In genomic region chr15:29461877-29462276, GRCh38 we compare ENCODE assay signal across 27 cellular contexts.
A peak's percentile ranks its signal among the peaks of the same experiment; 100 is the strongest.
DNase-seq lines count a peak whose midpoint lies in the region; ATAC-seq, FAIRE-seq and TF ChIP-seq lines count a peak whose summit lies in the region.
"Had no signal": no experiment of that assay in that cellular context is flagged by ENCODE, and none has a peak within 500 bp of the region (broad histone marks: within the 10 kb centered on the region; RNA-seq: fewer than 3 reads in every experiment).

No MANE protein-coding gene starts in this region.

- H4K20me1 ChIP-seq in PC-3 (ENCODE audit: low read length) (no peaks in the 10 kb centered on the region), HepG2 (ENCODE audit: insufficient read depth, low read length) (no peaks in the 10 kb centered on the region)
- H4K20me1 ChIP-seq: BLaER1 had no signal

- no peak overlapping the region for H3K27ac Mint-ChIP-seq in activated T-helper 17 cell treated with anti-CD3 and anti-CD28 coated beads, Interleukin-2, amount 50 U/mL, for 72 hours
- no peak overlapping the region for H3K27ac Mint-ChIP-seq in T-cell
- H3K27ac Mint-ChIP-seq: CD14-positive monocyte; CD4-positive, alpha-beta memory T cell; CD4-positive, CD25-positive, alpha-beta regulatory T cell; CD8-positive, alpha-beta memory T cell had no signal

- no peaks in the 10 kb centered on the region for H3K4me1 Mint-ChIP-seq in activated T-helper 17 cell treated with anti-CD3 and anti-CD28 coated beads, Interleukin-2, amount 50 U/mL, for 72 hours
- H3K4me1 Mint-ChIP-seq in T-cell = no peaks in the 10 kb centered on the region
- H3K4me1 Mint-ChIP-seq: CD14-positive monocyte; CD4-positive, alpha-beta memory T cell; CD4-positive, CD25-positive, alpha-beta regulatory T cell; CD8-positive, alpha-beta memory T cell had no signal

- H3K4me3 ChIP-seq in PC-3 (ENCODE audit: low read length) (no peak overlapping the region), lower lobe of right lung (no peak overlapping the region), HepG2 (replicated peaks in 1 of 3; ENCODE audit: insufficient read depth in 1 of 3, low read depth in 2 of 3, low read length in 3 of 3) (no peak overlapping the region)
- H3K4me3 ChIP-seq: BLaER1, GM12878 had no signal

- TF ChIP-seq EP300 in HepG2 (IDR thresholded peaks at IDR 0.05; ENCODE audit: low read depth in 2 of 2, low read length in 2 of 2) = no peak
- no peak for TF ChIP-seq EP300 in HepG2 (CRISPR knock-in tag; IDR thresholded peaks at IDR 0.05; ENCODE audit: borderline replicate concordance)

- TF ChIP-seq CTCF in PC-3 (conservative IDR thresholded peaks at IDR 0.05; ENCODE audit: low read depth, low read length) (no peak), lower lobe of right lung (IDR thresholded peaks at IDR 0.05) (no peak), HepG2 (CRISPR knock-in tag; IDR thresholded peaks at IDR 0.05) (no peak)

- H3K79me2 ChIP-seq in PC-3 (ENCODE audit: low read length) = no peaks in the 10 kb centered on the region
- H3K79me2 ChIP-seq in HepG2 (ENCODE audit: insufficient read depth, low read length) = no peaks in the 10 kb centered on the region

- no peaks in the 10 kb centered on the region for H3K4me1 ChIP-seq in PC-3 (ENCODE audit: insufficient read depth, low read length)
- H3K4me1 ChIP-seq in lower lobe of right lung = no peaks in the 10 kb centered on the region
- H3K4me1 ChIP-seq in HepG2 (ENCODE audit: insufficient read depth, low read length) = no peaks in the 10 kb centered on the region
- H3K4me1 ChIP-seq: BE2C had no signal

- CTCF ChIA-PET in PC-3 (lab: Charles Lee) (no interaction called here), HepG2 (lab: Yijun Ruan, JAX; ENCODE audit: low intra/inter-chr PET ratio, low total read pairs) (no interaction called here), T-cell (lab: Charles Lee) (no interaction called here)

- in situ Hi-C loops in HepG2 (cut with HindIII; ENCODE audit: extremely low pct_ligation_motif_present, low pct_unique_long_range_greater_than_20kb) = no loop called here

- H3K9ac ChIP-seq in PC-3 (ENCODE audit: low read length) (no peak overlapping the region), HepG2 (ENCODE audit: insufficient read depth, low read depth, low read length) (no peak overlapping the region)
- H3K9ac ChIP-seq: BLaER1 had no signal

- BruUV-seq in PC-3 (replicated peaks; lab: Mats Ljungman, UMichigan) (no TSS peak), HepG2 (replicated peaks; lab: Mats Ljungman, UMichigan) (no TSS peak)

- no peak for TF ChIP-seq POLR2A in HepG2 (IDR thresholded peaks at IDR 0.05; ENCODE audit: insufficient read depth in 1 of 2, low read depth in 2 of 2, low read length in 2 of 2)

- WGBS in HepG2 (ENCODE audit: low lambda C conversion rate) = 0% methylated on average over 3 of the region's 3 CpGs

- no peaks in the 10 kb centered on the region for H3K9me2 ChIP-seq in PC-3 (replicated peaks; ENCODE audit: low read length)

- H3K36me3 ChIP-seq in PC-3 (ENCODE audit: low read depth, low read length) (no peaks in the 10 kb centered on the region), lower lobe of right lung (no peaks in the 10 kb centered on the region), HepG2 (replicated peaks in 1 of 2; ENCODE audit: control insufficient read depth in 1 of 2, insufficient read depth in 2 of 2, low read length in 2 of 2) (no peaks in the 10 kb centered on the region)
- H3K36me3 ChIP-seq: BE2C, BLaER1 had no signal

- intact Hi-C loops in PC-3 (cut with micrococcal nuclease) (no loop called here), lower lobe of right lung (cut with DNase I) (no loop called here), HepG2 (cut with micrococcal nuclease; ENCODE audit: unreplicated experiment) (no loop called here)

- ATAC-seq in PC-3 = no peak; the same call in 1 of the 2 replicates
- ATAC-seq in activated T-helper 17 cell treated with anti-CD3 and anti-CD28 coated beads, Interleukin-2, amount 50 U/mL, for 72 hours (replicated peaks) = peak; percentile 46
- no peak for ATAC-seq in lower lobe of right lung
- no peak for ATAC-seq in HepG2
- no peak for ATAC-seq in T-cell (replicated peaks in 1 of 4)
- ATAC-seq: GM12878 had no signal

- H3K27me3 ChIP-seq in PC-3 (ENCODE audit: low read length) (peaks cover 36% of the 10 kb centered on the region), lower lobe of right lung (ENCODE audit: low read depth) (no peaks in the 10 kb centered on the region), HepG2 (ENCODE audit: control insufficient read depth in 1 of 2, insufficient read depth in 2 of 2, low read length in 2 of 2) (peaks cover 0 to 12% of the 10 kb centered on the region in 2 experiments; a peak in 3 of 5 replicates)
- H3K27me3 ChIP-seq: BE2C, BLaER1 had no signal

- H3F3A ChIP-seq in PC-3 (ENCODE audit: low read length, unreplicated experiment) = no peaks in the 10 kb centered on the region

- peak; percentile 58 for DNase-seq in PC-3
- DNase-seq in kidney tubule cell (ENCODE audit: low spot score) = peak; percentile 52
- DNase-seq in lower lobe of right lung = no peak
- no peak for DNase-seq in HepG2 (ENCODE audit: low spot score)
- no peak for DNase-seq in T-cell
- DNase-seq: 8988T; ACHN; BE2C; C1 segment of cervical spinal cord; CD4-positive, alpha-beta memory T cell; CD4-positive, CD25-positive, alpha-beta regulatory T cell; CD8-positive, alpha-beta memory T cell; COR-L47; DMS 273 treated with DMSO at 0.1 percent for 48 hours; DMS153; DMS53; DMS79; DND-41; EL; GDM1 had no signal

- no peak for TF ChIP-seq RAD21 in HepG2 (CRISPR knock-in tag; IDR thresholded peaks at IDR 0.05)

- no peaks in the 10 kb centered on the region for H3K9me3 Mint-ChIP-seq in activated T-helper 17 cell treated with anti-CD3 and anti-CD28 coated beads, Interleukin-2, amount 50 U/mL, for 72 hours
- H3K9me3 Mint-ChIP-seq in T-cell = no peaks in the 10 kb centered on the region
- H3K9me3 Mint-ChIP-seq: CD4-positive, CD25-positive, alpha-beta regulatory T cell; CD8-positive, alpha-beta memory T cell had no signal

- POLR2A ChIA-PET in PC-3 (lab: Charles Lee; ENCODE audit: unreplicated experiment) (no interaction called here), HepG2 (lab: Yijun Ruan, JAX) (no interaction called here), T-cell (lab: Charles Lee) (no interaction called here)

- no peak overlapping the region for H3K4me3 Mint-ChIP-seq in activated T-helper 17 cell treated with anti-CD3 and anti-CD28 coated beads, Interleukin-2, amount 50 U/mL, for 72 hours
- H3K4me3 Mint-ChIP-seq in T-cell = no peak overlapping the region
- H3K4me3 Mint-ChIP-seq: CD14-positive monocyte; CD4-positive, alpha-beta memory T cell; CD4-positive, CD25-positive, alpha-beta regulatory T cell; CD8-positive, alpha-beta memory T cell had no signal

- no peaks in the 10 kb centered on the region for H3K36me3 Mint-ChIP-seq in activated T-helper 17 cell treated with anti-CD3 and anti-CD28 coated beads, Interleukin-2, amount 50 U/mL, for 72 hours (ENCODE audit: low read depth)
- no peaks in the 10 kb centered on the region for H3K36me3 Mint-ChIP-seq in T-cell
- H3K36me3 Mint-ChIP-seq: CD14-positive monocyte; CD4-positive, alpha-beta memory T cell; CD4-positive, CD25-positive, alpha-beta regulatory T cell; CD8-positive, alpha-beta memory T cell had no signal

- H3K9me3 ChIP-seq in PC-3 (ENCODE audit: low read length) (no peaks in the 10 kb centered on the region), lower lobe of right lung (no peaks in the 10 kb centered on the region), HepG2 (ENCODE audit: low read length) (no peaks in the 10 kb centered on the region)
- H3K9me3 ChIP-seq: BE2C, BLaER1 had no signal

- H3K27me3 Mint-ChIP-seq in activated T-helper 17 cell treated with anti-CD3 and anti-CD28 coated beads, Interleukin-2, amount 50 U/mL, for 72 hours = peaks cover 10% of the 10 kb centered on the region
- peaks cover 4 to 13% of the 10 kb centered on the region in 2 donors for H3K27me3 Mint-ChIP-seq in T-cell
- H3K27me3 Mint-ChIP-seq: CD4-positive, CD25-positive, alpha-beta regulatory T cell had no signal

- H3K4me2 ChIP-seq in PC-3 (ENCODE audit: low read length) = no peak overlapping the region
- H3K4me2 ChIP-seq in HepG2 (ENCODE audit: low read depth, low read length) = no peak overlapping the region
- H3K4me2 ChIP-seq: BLaER1 had no signal

- no peak overlapping the region for H3K27ac ChIP-seq in PC-3 (ENCODE audit: low read length)
- no peak overlapping the region for H3K27ac ChIP-seq in lower lobe of right lung
- no peak overlapping the region for H3K27ac ChIP-seq in HepG2 (ENCODE audit: extremely low read length, insufficient read depth, low read length)
- H3K27ac ChIP-seq: BLaER1 had no signal

- no peak for FAIRE-seq in HepG2 (lab: Jason Lieb, UNC)
- FAIRE-seq: A204.1, GM12878, GM12892, GM18507 had no signal

- H2AFZ ChIP-seq in PC-3 (ENCODE audit: low read length) (no peak overlapping the region), HepG2 (ENCODE audit: low read length) (no peak overlapping the region)

TF ChIP-seq in HepG2, 621 proteins besides CTCF, POLR2A, EP300 and RAD21 (continues in another document):
- TF ChIP-seq YEATS4 (CRISPR knock-in tag; IDR thresholded peaks at IDR 0.05; ENCODE audit: borderline replicate concordance) (no peak), CREB1 (IDR thresholded peaks at IDR 0.05) (no peak), CREB1 (CRISPR knock-in tag; IDR thresholded peaks at IDR 0.05) (no peak), ATF1 (CRISPR knock-in tag; IDR thresholded peaks at IDR 0.05) (no peak), TIGD3 (CRISPR knock-in tag; IDR thresholded peaks at IDR 0.05; ENCODE audit: borderline replicate concordance) (no peak), ZSCAN12 (CRISPR knock-in tag; IDR thresholded peaks at IDR 0.05) (no peak), EHMT2 (IDR thresholded peaks at IDR 0.05; ENCODE audit: borderline replicate concordance, low read depth, low read length) (no peak), BHLHE40 (IDR thresholded peaks at IDR 0.05; ENCODE audit: low read length) (no peak), MTERF4 (CRISPR knock-in tag; IDR thresholded peaks at IDR 0.05) (no peak)

Comparison
In these comparisons a context has a peak if more than half of its experiments do, and no peak if none do; other contexts are left out.
1. DNase-seq: peak in PC-3 (single experiment) and kidney tubule cell (single experiment); none in lower lobe of right lung (single experiment), HepG2 (single experiment) and T-cell (0 of 34).